In genomic region chr19:15252398-15253018, GRCh38 we compare ENCODE assay signal across 8 cellular contexts. TPM values are rescaled to one million over a fixed set of nuclear protein-coding genes. Genes with fewer than 3 reads are reported as not detected.
DNase-seq lines count a peak whose midpoint lies in the region; ATAC-seq and TF ChIP-seq lines count a peak whose summit lies in the region.

No MANE protein-coding gene starts in this region.

- H2AFZ ChIP-seq in GM23248, result no peak overlapping the region
- no peak overlapping the region for H2AFZ ChIP-seq in hepatocyte

- TF ChIP-seq CTCF in hepatocyte (IDR thresholded peaks at IDR 0.05; ENCODE audit: poor library complexity), result peak; percentile 38

- H3K4me3 ChIP-seq in GM23248, result no peak overlapping the region
- H3K4me3 ChIP-seq in hepatocyte, result no peak overlapping the region
- peak overlapping the region in 2 of 5 donors; percentile 24 to 44 for H3K4me3 ChIP-seq in subcutaneous abdominal adipose tissue (ENCODE audit: low read depth in 1 of 5, low read length in 5 of 5)

- in situ Hi-C loops in GM23248 (cut with MboI), result loop anchor here (10.0 kb wide), 1 partner anchor 68 kb away; no protein-coding TSS in a partner anchor

- H3K27me3 ChIP-seq in GM23248 (replicated peaks; ENCODE audit: insufficient read depth), result no peaks in the 10 kb centered on the region
- H3K27me3 ChIP-seq in hepatocyte, result no peaks in the 10 kb centered on the region
- H3K27me3 ChIP-seq in subcutaneous abdominal adipose tissue (ENCODE audit: control insufficient read depth in 5 of 5, insufficient read depth in 4 of 5, low read length in 5 of 5), result peaks cover 0 to 19% (median 0%) of the 10 kb centered on the region in 5 donors

- H3K9me3 ChIP-seq in GM23248 (ENCODE audit: low read depth), result no peaks in the 10 kb centered on the region
- no peaks in the 10 kb centered on the region for H3K9me3 ChIP-seq in hepatocyte (ENCODE audit: low read depth)
- H3K9me3 ChIP-seq in subcutaneous abdominal adipose tissue (ENCODE audit: control insufficient read depth in 5 of 5, low read length in 5 of 5), result peaks cover 0 to 3% (median 0%) of the 10 kb centered on the region in 5 donors

- H3K4me2 ChIP-seq in GM23248 (ENCODE audit: unreplicated experiment) (peak overlapping the region; percentile 40), hepatocyte (no peak overlapping the region)

- H4K20me1 ChIP-seq in GM23248 (ENCODE audit: insufficient read depth) (no peaks in the 10 kb centered on the region), hepatocyte (ENCODE audit: insufficient read depth, poor library complexity, severe bottlenecking) (peaks cover 60% of the 10 kb centered on the region)

- peaks cover 44% of the 10 kb centered on the region for H3F3A ChIP-seq in GM23248 (ENCODE audit: insufficient read depth)

- peaks cover 27% of the 10 kb centered on the region; the same call in 1 of the 2 replicates for H3K36me3 ChIP-seq in GM23248 (ENCODE audit: low read depth)
- no peaks in the 10 kb centered on the region for H3K36me3 ChIP-seq in hepatocyte (replicated peaks; ENCODE audit: insufficient read depth, low read depth)
- peaks cover 0 to 86% (median 75%) of the 10 kb centered on the region in 5 donors for H3K36me3 ChIP-seq in subcutaneous abdominal adipose tissue (ENCODE audit: control insufficient read depth in 5 of 5, insufficient read depth in 5 of 5, low read length in 5 of 5)

- peak overlapping the region; percentile 95 for H3K9ac ChIP-seq in GM23248
- peak overlapping the region in 4 of 5 donors; percentile 1 to 100 (median 50) for H3K9ac ChIP-seq in subcutaneous abdominal adipose tissue (ENCODE audit: low read length in 5 of 5)

- WGBS in GM23248 (ENCODE audit: low coverage in 1 of 2, low lambda C conversion rate in 2 of 2, missing lambda C conversion rate in 2 of 2), 2 experiments, result 64 to 66% methylated on average over 9 of the region's 9 CpGs
- 74% methylated on average over 9 of the region's 9 CpGs for WGBS in hepatocyte (ENCODE audit: low lambda C conversion rate, missing lambda C conversion rate)

- H3K27ac ChIP-seq in GM23248 (peak overlapping the region; percentile 100), hepatocyte (peak overlapping the region; percentile 42), subcutaneous abdominal adipose tissue (ENCODE audit: low read depth, low read length) (peak overlapping the region; percentile 94)

- H3K9me2 ChIP-seq in GM23248 (ENCODE audit: insufficient read depth), result no peaks in the 10 kb centered on the region
- H3K9me2 ChIP-seq in hepatocyte (replicated peaks; ENCODE audit: insufficient read depth), result no peaks in the 10 kb centered on the region

- ATAC-seq in SK-N-SH treated with all-trans-retinoic acid at 6 μM for 48 hours (peak; percentile 21), GM19035 (IDR thresholded peaks at IDR 0.05; ENCODE audit: unreplicated experiment) (no peak), GM21515 (IDR thresholded peaks at IDR 0.05; ENCODE audit: unreplicated experiment) (no peak)

- H3K4me1 ChIP-seq in GM23248 (ENCODE audit: insufficient read depth), result peaks cover 41% of the 10 kb centered on the region
- peaks cover 45% of the 10 kb centered on the region for H3K4me1 ChIP-seq in hepatocyte (ENCODE audit: insufficient read depth)
- H3K4me1 ChIP-seq in subcutaneous abdominal adipose tissue (ENCODE audit: control insufficient read depth in 5 of 5, insufficient read depth in 5 of 5, low read length in 5 of 5), result peaks cover 55 to 65% (median 61%) of the 10 kb centered on the region in 5 donors

- DNase-seq in GM23248 (peak; percentile 77), hepatocyte (ENCODE audit: low spot score) (no peak), NCI-H187 treated with DMSO at 0.1 percent for 48 hours (lab: John Stamatoyannopoulos, UW) (no peak)
- no peak for DNase-seq in effector CD8-positive, alpha-beta T cell (lab: John Stamatoyannopoulos, UW)

- H3K79me2 ChIP-seq in GM23248 (ENCODE audit: insufficient read depth) (peaks cover 67% of the 10 kb centered on the region), hepatocyte (peaks cover 74% of the 10 kb centered on the region)

TF ChIP-seq in SK-N-SH treated with all-trans-retinoic acid at 6 μM for 48 hours, 23 proteins besides CTCF, POLR2A, EP300 and RAD21:
- no peak for TF ChIP-seq RARB (CRISPR knock-in tag; IDR thresholded peaks at IDR 0.05)
- no peak for TF ChIP-seq PATZ1 (CRISPR knock-in tag; IDR thresholded peaks at IDR 0.05; ENCODE audit: borderline replicate concordance)
- no peak for TF ChIP-seq ZFP3 (CRISPR knock-in tag; IDR thresholded peaks at IDR 0.05)
- TF ChIP-seq POU6F1 (CRISPR knock-in tag; IDR thresholded peaks at IDR 0.05; ENCODE audit: borderline replicate concordance, low read depth), result no peak
- no peak for TF ChIP-seq CREB5 (CRISPR knock-in tag; IDR thresholded peaks at IDR 0.05; ENCODE audit: low read depth)
- TF ChIP-seq ZC3H10 (CRISPR knock-in tag; IDR thresholded peaks at IDR 0.05), result no peak
- TF ChIP-seq CSDC2 (CRISPR knock-in tag; IDR thresholded peaks at IDR 0.05), result no peak
- no peak for TF ChIP-seq TOX (CRISPR knock-in tag; IDR thresholded peaks at IDR 0.05; ENCODE audit: borderline replicate concordance)
- TF ChIP-seq OSR1 (CRISPR knock-in tag; IDR thresholded peaks at IDR 0.05), result no peak

RNA-seq across cellular contexts. Expression of gene EPHX3, which starts 20.3 kb away (rescaled TPM):
- total RNA-seq in GM23248 (2014; rRNA removed; shearing (Covaris generic)), result not detected in 2 replicates
- not detected in 2 replicates for polyA plus RNA-seq in GM23248 (2016; fragmentation: Nextera tagmentation; extraction: Ambion mirVana)
- total RNA-seq in hepatocyte, result 0.36 and 1.6 TPM in 2 replicates
- polyA plus RNA-seq in hepatocyte, result 3.5 and 3.6 TPM in 2 replicates

RNA-seq across cellular contexts. Expression of gene NOTCH3, which starts 51.7 kb away (rescaled TPM):
- 66.1 and 66.9 TPM in 2 replicates for total RNA-seq in GM23248 (2014; rRNA removed; shearing (Covaris generic))
- polyA plus RNA-seq in GM23248 (2016; fragmentation: Nextera tagmentation; extraction: Ambion mirVana), result 15.4 and 16.0 TPM in 2 replicates
- 17.2 and 25.2 TPM in 2 replicates for total RNA-seq in hepatocyte
- 30.0 and 34.8 TPM in 2 replicates for polyA plus RNA-seq in hepatocyte

Comparison
In these comparisons a context has a peak if more than half of its experiments do, and no peak if none do; other contexts are left out.
1. H3K27ac ChIP-seq: peak in every context shown above with its lines; median percentile 100 in GM23248; 94 in subcutaneous abdominal adipose tissue; 42 in hepatocyte.